Comparison of ENCODE assay signal across 15 cellular contexts in genomic region chr22:42929838-42930155, GRCh38.
DNase-seq lines count a peak whose midpoint lies in the region; ATAC-seq and TF ChIP-seq lines count a peak whose summit lies in the region.
"Had no signal": no experiment of that assay in that cellular context is flagged by ENCODE, and none has a peak within 500 bp of the region (broad histone marks: within the 10 kb centered on the region; RNA-seq: fewer than 3 reads in every experiment).

No MANE protein-coding gene starts in this region.

- no peak for DNase-seq in esophagus squamous epithelium (lab: John Stamatoyannopoulos, UW)
- peak; percentile 27 for DNase-seq in osteoblast (ENCODE audit: insufficient read length, low spot score, missing footprints)
- DNase-seq in tibial nerve (ENCODE audit: low spot score in 2 of 2): no peak
- DNase-seq in activated T-cell treated with anti-CD3 and anti-CD28 coated beads for 4 hours: no peak
- DNase-seq in PC-3: no peak
- DNase-seq: activated CD8-positive, alpha-beta memory T cell treated with anti-CD3 and anti-CD28 coated beads, Interleukin-2, amount 10 ng/mL, durations not matched to agents 7 days and 5 days; DMS153; Kasumi-1; naive thymus-derived CD8-positive, alpha-beta T cell; NCI-H2171 treated with DMSO at 0.1 percent for 48 hours; stimulated activated naive CD4-positive, alpha-beta T cell had no signal

- intact Hi-C loops in esophagus squamous epithelium (cut with DNase I) (no loop called here), PC-3 (cut with micrococcal nuclease) (no loop called here)

- no peaks in the 10 kb centered on the region for H3K27me3 ChIP-seq in esophagus squamous epithelium
- H3K27me3 ChIP-seq in osteoblast (ENCODE audit: insufficient read depth, low read length): no peaks in the 10 kb centered on the region
- H3K27me3 ChIP-seq in tibial nerve: no peaks in the 10 kb centered on the region
- no peaks in the 10 kb centered on the region for H3K27me3 ChIP-seq in PC-3 (ENCODE audit: low read length)

- H3K27ac ChIP-seq in VCaP (peak overlapping the region; percentile 95; the same call in 1 of the 2 replicates), esophagus squamous epithelium (peak overlapping the region; percentile 63 to 97 (median 93)), osteoblast (ENCODE audit: low read depth, low read length) (peak overlapping the region; percentile 95), tibial nerve (peak overlapping the region; percentile 12 to 98 (median 71)), PC-3 (ENCODE audit: low read length) (no peak overlapping the region)

- BruUV-seq in PC-3 (replicated peaks; lab: Mats Ljungman, UMichigan): no TSS peak

- POLR2A ChIA-PET in PC-3 (lab: Charles Lee; ENCODE audit: unreplicated experiment): no interaction called here

- H3K9ac ChIP-seq in PC-3 (ENCODE audit: low read length): no peak overlapping the region

- H3K79me2 ChIP-seq in osteoblast (ENCODE audit: insufficient read depth, low read length): peaks cover 84% of the 10 kb centered on the region
- peaks cover 68% of the 10 kb centered on the region for H3K79me2 ChIP-seq in PC-3 (ENCODE audit: low read length)

- peaks cover 52 to 94% (median 56%) of the 10 kb centered on the region in 3 donors for H3K4me1 ChIP-seq in esophagus squamous epithelium
- H3K4me1 ChIP-seq in osteoblast (ENCODE audit: insufficient read depth, low read length): peaks cover 53% of the 10 kb centered on the region
- H3K4me1 ChIP-seq in tibial nerve: peaks cover 7 to 90% (median 71%) of the 10 kb centered on the region in 4 donors
- H3K4me1 ChIP-seq in PC-3 (ENCODE audit: insufficient read depth, low read length): peaks cover 44% of the 10 kb centered on the region

- TF ChIP-seq POLR2A in esophagus squamous epithelium (IDR thresholded peaks at IDR 0.05) (no peak), tibial nerve (IDR thresholded peaks at IDR 0.05) (no peak)

- TF ChIP-seq CTCF in VCaP (conservative IDR thresholded peaks at IDR 0.05) (no peak), esophagus squamous epithelium (IDR thresholded peaks at IDR 0.05) (no peak), osteoblast (IDR thresholded peaks at IDR 0.05; ENCODE audit: extremely low read depth, low read depth, low read length) (no peak), tibial nerve (IDR thresholded peaks at IDR 0.05) (no peak), PC-3 (conservative IDR thresholded peaks at IDR 0.05; ENCODE audit: low read depth, low read length) (no peak)

- CTCF ChIA-PET in PC-3 (lab: Charles Lee): no interaction called here

- ATAC-seq in PC-3 (no peak), HG02938 (IDR thresholded peaks at IDR 0.05; ENCODE audit: unreplicated experiment) (no peak), GM21825 (IDR thresholded peaks at IDR 0.05; ENCODE audit: unreplicated experiment) (no peak)
- ATAC-seq: activated CD8-positive, alpha-beta memory T cell treated with anti-CD3 and anti-CD28 coated beads, Interleukin-2, amount 10 ng/mL, durations not matched to agents 7 days and 5 days; naive thymus-derived CD8-positive, alpha-beta T cell; Panc1 had no signal

- no peak overlapping the region for H3K4me3 ChIP-seq in esophagus squamous epithelium
- H3K4me3 ChIP-seq in osteoblast (ENCODE audit: insufficient read depth, low read length): no peak overlapping the region
- no peak overlapping the region for H3K4me3 ChIP-seq in tibial nerve
- H3K4me3 ChIP-seq in PC-3 (ENCODE audit: low read length): no peak overlapping the region

- H4K20me1 ChIP-seq in osteoblast (ENCODE audit: insufficient read depth, low read length) (peaks cover 7% of the 10 kb centered on the region), PC-3 (ENCODE audit: low read length) (0 out of 2 replicates have a peak, but pooled peaks cover 7% of the 10 kb centered on the region)

- TF ChIP-seq EP300 in tibial nerve (IDR thresholded peaks at IDR 0.05): no peak

- no peaks in the 10 kb centered on the region for H3K9me2 ChIP-seq in PC-3 (replicated peaks; ENCODE audit: low read length)

- no peaks in the 10 kb centered on the region for H3K9me3 ChIP-seq in esophagus squamous epithelium
- H3K9me3 ChIP-seq in osteoblast (ENCODE audit: low read depth, low read length): no peaks in the 10 kb centered on the region
- H3K9me3 ChIP-seq in tibial nerve: no peaks in the 10 kb centered on the region
- H3K9me3 ChIP-seq in PC-3 (ENCODE audit: low read length): no peaks in the 10 kb centered on the region

- no peaks in the 10 kb centered on the region for H3F3A ChIP-seq in PC-3 (ENCODE audit: low read length, unreplicated experiment)

- 51 to 62% methylated on average over 6 of the region's 6 CpGs for WGBS in esophagus squamous epithelium, 2 donors
- whole genome bisulfite sequencing in tibial nerve, 2 donors: 28 to 30% methylated on average over 6 of the region's 6 CpGs

- H2AFZ ChIP-seq in osteoblast (ENCODE audit: low read length) (no peak overlapping the region), PC-3 (ENCODE audit: low read length) (no peak overlapping the region)

- H3K4me2 ChIP-seq in osteoblast (ENCODE audit: insufficient read depth, low read length) (no peak overlapping the region), PC-3 (ENCODE audit: low read length) (no peak overlapping the region)

- H3K36me3 ChIP-seq in esophagus squamous epithelium: peaks cover 0 to 5% (median 0%) of the 10 kb centered on the region in 3 donors
- H3K36me3 ChIP-seq in osteoblast (ENCODE audit: insufficient read depth, low read length): no peaks in the 10 kb centered on the region
- no peaks in the 10 kb centered on the region for H3K36me3 ChIP-seq in tibial nerve
- H3K36me3 ChIP-seq in PC-3 (ENCODE audit: low read depth, low read length): no peaks in the 10 kb centered on the region
